Comparison of ENCODE assay signal across 10 cellular contexts in the genomic region with DNA sequence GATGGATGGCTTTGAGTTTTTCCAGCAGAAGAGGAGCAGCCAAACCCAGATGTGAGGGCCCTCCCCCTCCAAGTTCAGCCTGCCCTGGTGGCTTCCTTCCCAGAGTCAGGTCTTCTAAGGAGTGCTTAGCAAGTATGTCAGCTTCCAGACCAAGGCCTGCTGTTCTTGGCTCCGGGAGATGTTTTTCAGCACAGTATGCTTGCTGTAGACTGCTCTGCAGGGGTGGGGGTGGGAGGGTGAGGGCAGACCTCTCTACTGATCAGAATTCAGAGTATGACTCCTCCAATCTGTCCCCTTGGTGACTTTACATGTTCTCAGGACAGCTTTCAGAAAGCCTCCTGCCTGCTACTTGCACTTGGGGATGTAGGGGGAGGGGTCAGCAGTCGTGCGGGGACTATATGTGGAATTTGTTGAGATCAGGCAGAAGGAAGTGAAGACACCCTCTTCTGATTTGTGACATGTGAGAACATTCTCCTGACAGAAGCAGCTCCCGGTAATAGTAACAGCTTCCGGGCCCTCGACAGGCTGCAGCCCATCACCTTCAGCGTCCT.
DNase-seq lines count a peak whose midpoint lies in the region; ATAC-seq and TF ChIP-seq lines count a peak whose summit lies in the region.
"Had no signal": no experiment of that assay in that cellular context is flagged by ENCODE, and none has a peak within 500 bp of the region (broad histone marks: within the 10 kb centered on the region; RNA-seq: fewer than 3 reads in every experiment).

No MANE protein-coding gene starts in this region.

- H3K27ac ChIP-seq in HUES64 (ENCODE audit: low read depth, low read length) (peak overlapping the region; percentile 86; the same call in 1 of the 2 replicates), testis (peak overlapping the region in 1 of 2 donors; percentile 33)

- ATAC-seq in GM18870 (IDR thresholded peaks at IDR 0.05; ENCODE audit: unreplicated experiment) = no peak

- in situ Hi-C loops in ACHN (cut with HindIII; ENCODE audit: low pct_ligation_motif_present, low pct_unique_long_range_greater_than_20kb, low sequenced_read_pairs) = no loop called here

- H3K9me3 ChIP-seq in HUES64 (ENCODE audit: insufficient read depth, low read depth, low read length) (no peaks in the 10 kb centered on the region), testis (no peaks in the 10 kb centered on the region)

- H3K4me1 ChIP-seq in HUES64 (ENCODE audit: insufficient read depth, low read length) (peaks cover 32% of the 10 kb centered on the region), testis (peaks cover 18% of the 10 kb centered on the region)

- intact Hi-C loops in testis (cut with DNase I; ENCODE audit: low total_unique reads) = no loop called here

- H3K36me3 ChIP-seq in HUES64 (ENCODE audit: insufficient read depth, low read length) (no peaks in the 10 kb centered on the region), testis (ENCODE audit: low read depth, missing control alignments) (no peaks in the 10 kb centered on the region)

- no peak overlapping the region; the same call in 1 of the 2 replicates for H3K9ac ChIP-seq in HUES64 (ENCODE audit: low read depth, low read length)

- WGBS in HUES64 = 41% methylated on average over 7 of the region's 7 CpGs
- 30 to 42% methylated on average over 7 of the region's 7 CpGs for WGBS in testis, 2 donors

- DNase-seq in fibroblast of gingiva (ENCODE audit: low read depth) (peak; percentile 19), midbrain (lab: John Stamatoyannopoulos, UW) (peak; percentile 63), testis (peak; percentile 82), ACHN (no peak), NCI-H187 treated with DMSO at 0.1 percent for 48 hours (lab: John Stamatoyannopoulos, UW) (no peak)
- DNase-seq in effector CD4-positive, alpha-beta T cell = no peak
- DNase-seq: NCI-H1436, retina had no signal

- no peak for TF ChIP-seq POLR2A in testis (IDR thresholded peaks at IDR 0.05)

- H3K27me3 ChIP-seq in HUES64 (ENCODE audit: insufficient read depth, low read length) = peaks cover 10% of the 10 kb centered on the region; the same call in 1 of the 2 replicates
- no peaks in the 10 kb centered on the region for H3K27me3 ChIP-seq in testis

- TF ChIP-seq CTCF in testis (IDR thresholded peaks at IDR 0.05) = no peak

- H3K4me3 ChIP-seq in HUES64 (ENCODE audit: low read length) = no peak overlapping the region
- no peak overlapping the region for H3K4me3 ChIP-seq in testis

Comparison
In these comparisons a context has a peak if more than half of its experiments do, and no peak if none do; other contexts are left out.
1. DNase-seq: peak in fibroblast of gingiva (single experiment), midbrain (single experiment) and testis (single experiment); none in ACHN (single experiment), NCI-H187 treated with DMSO at 0.1 percent for 48 hours (single experiment) and effector CD4-positive, alpha-beta T cell (single experiment).